In genomic region chr6:53066059-53066406, GRCh38 we compare ENCODE assay signal across 8 cellular contexts. TPM values are rescaled to one million over a fixed set of nuclear protein-coding genes. Genes with fewer than 3 reads are reported as not detected.
DNase-seq lines count a peak whose midpoint lies in the region; ATAC-seq and TF ChIP-seq lines count a peak whose summit lies in the region.

No MANE protein-coding gene starts in this region.

- H3K36me3 Mint-ChIP-seq in activated naive CD8-positive, alpha-beta T cell treated with anti-CD3 and anti-CD28 coated beads for 36 hours, result peaks cover 3% of the 10 kb centered on the region

- H3K27ac ChIP-seq in Panc1 (ENCODE audit: low read length), result peak overlapping the region; percentile 78
- peak overlapping the region; percentile 84 for H3K27ac ChIP-seq in urinary bladder (ENCODE audit: low read depth)

- H3K9me3 Mint-ChIP-seq in activated naive CD8-positive, alpha-beta T cell treated with anti-CD3 and anti-CD28 coated beads for 36 hours, result no peaks in the 10 kb centered on the region

- under 1% methylated on average over 19 of the region's 19 CpGs for WGBS in urinary bladder

- POLR2A ChIA-PET in Panc1 (lab: Charles Lee), result no interaction called here

- peak; percentile 13 to 36 for DNase-seq in NOMO-1 (lab: John Stamatoyannopoulos, UW; ENCODE audit: unreplicated experiment in 2 of 2)
- DNase-seq in NOMO-1 treated with dmso at 0.1 percent for 144 hours (lab: John Stamatoyannopoulos, UW; ENCODE audit: unreplicated experiment), result no peak
- DNase-seq in Panc1 (ENCODE audit: low read depth, low spot score), result no peak
- DNase-seq in activated naive CD8-positive, alpha-beta T cell treated with anti-CD3 and anti-CD28 coated beads for 36 hours, result peak; percentile 51
- peak in 37 of 42 donors; percentile 11 to 67 (median 44) for DNase-seq in head of caudate nucleus
- DNase-seq in nucleus accumbens (lab: John Stamatoyannopoulos, UW), result peak in 33 of 56 donors; percentile 4 to 71 (median 50)
- no peak for DNase-seq in cortex of kidney (lab: John Stamatoyannopoulos, UW)

- in situ Hi-C loops in Panc1 (cut with HindIII; ENCODE audit: low pct_unique_long_range_greater_than_20kb, low sequenced_read_pairs), result no loop called here

- no peak for ATAC-seq in Panc1

- H3K4me1 ChIP-seq in Panc1 (ENCODE audit: control insufficient read depth, insufficient read depth, low read length) (peaks cover 15% of the 10 kb centered on the region), urinary bladder (ENCODE audit: insufficient read depth) (peaks cover 1% of the 10 kb centered on the region)

- H3K27me3 ChIP-seq in Panc1 (ENCODE audit: control insufficient read depth, insufficient read depth, low read length), result no peaks in the 10 kb centered on the region

- intact Hi-C loops in Panc1 (cut with micrococcal nuclease; ENCODE audit: unreplicated experiment), result no loop called here
- intact Hi-C loops in head of caudate nucleus (cut with DNase I), result no loop called here

- peak overlapping the region; percentile 98 for H3K4me3 Mint-ChIP-seq in activated naive CD8-positive, alpha-beta T cell treated with anti-CD3 and anti-CD28 coated beads for 36 hours

- CTCF ChIA-PET in Panc1 (lab: Charles Lee), result no interaction called here

- no TSS peak for BruUV-seq in Panc1 (replicated peaks; lab: Mats Ljungman, UMichigan)

- no peak for TF ChIP-seq CTCF in Panc1 (IDR thresholded peaks at IDR 0.05)

- H3K36me3 ChIP-seq in Panc1 (ENCODE audit: control insufficient read depth, insufficient read depth, low read length) (peaks cover 3% of the 10 kb centered on the region; the same call in 1 of the 2 replicates), urinary bladder (ENCODE audit: insufficient read depth) (no peaks in the 10 kb centered on the region)

- H3K4me1 Mint-ChIP-seq in activated naive CD8-positive, alpha-beta T cell treated with anti-CD3 and anti-CD28 coated beads for 36 hours, result peaks cover 47% of the 10 kb centered on the region

- peak overlapping the region; percentile 100 for H3K27ac Mint-ChIP-seq in activated naive CD8-positive, alpha-beta T cell treated with anti-CD3 and anti-CD28 coated beads for 36 hours

- H3K9me3 ChIP-seq in Panc1 (ENCODE audit: control insufficient read depth, insufficient read depth, low read depth, low read length), result no peaks in the 10 kb centered on the region

- H3K4me3 ChIP-seq in Panc1 (ENCODE audit: low read depth in 2 of 2, low read length in 2 of 2) (peak overlapping the region; percentile 69 to 84), urinary bladder (ENCODE audit: low read depth, low read length) (peak overlapping the region; percentile 98)

- H3K27me3 Mint-ChIP-seq in activated naive CD8-positive, alpha-beta T cell treated with anti-CD3 and anti-CD28 coated beads for 36 hours, result no peaks in the 10 kb centered on the region

RNA-seq across cellular contexts. Expression of gene FBXO9, which starts 0.8 kb away (rescaled TPM):
- 60.0 TPM for total RNA-seq in Panc1 (2021; ENCODE audit: unreplicated experiment)
- polyA plus RNA-seq in Panc1 (2012; ENCODE audit: insufficient read length), result 75.0 TPM
- 10 to 100 TPM; 55.4 to 56.2 TPM for total RNA-seq in activated naive CD8-positive, alpha-beta T cell treated with anti-CD3 and anti-CD28 coated beads for 36 hours
- total RNA-seq in urinary bladder, result 73.2 TPM
- 88.3 TPM for polyA plus RNA-seq in urinary bladder

RNA-seq across cellular contexts. Expression of gene CILK1, which starts 4.4 kb away (rescaled TPM):
- total RNA-seq in Panc1 (2021; ENCODE audit: unreplicated experiment), result 4.2 TPM
- 2.8 TPM for polyA plus RNA-seq in Panc1 (2012; ENCODE audit: insufficient read length)
- 1 to 10 TPM; 6.2 to 6.4 TPM for total RNA-seq in activated naive CD8-positive, alpha-beta T cell treated with anti-CD3 and anti-CD28 coated beads for 36 hours
- total RNA-seq in urinary bladder, result 17.5 TPM
- polyA plus RNA-seq in urinary bladder, result 8.4 TPM

Comparison
In these comparisons a context has a peak if more than half of its experiments do, and no peak if none do; other contexts are left out.
1. DNase-seq: peak in NOMO-1 (2 of 2), activated naive CD8-positive, alpha-beta T cell treated with anti-CD3 and anti-CD28 coated beads for 36 hours (single experiment), head of caudate nucleus (37 of 42) and nucleus accumbens (33 of 56); none in NOMO-1 treated with dmso at 0.1 percent for 144 hours (single experiment), Panc1 (single experiment) and cortex of kidney (single experiment).